8 cellular contexts compared by ENCODE assay signal in genomic region chr6:116100419-116101297, GRCh38. TPM values are rescaled to one million over a fixed set of nuclear protein-coding genes. Genes with fewer than 3 reads are reported as not detected.
DNase-seq lines count a peak whose midpoint lies in the region; ATAC-seq lines count a peak whose summit lies in the region.

Gene NT5DC1 (plus strand): TSS chr6:116100853. CDS start chr6:116100931, 78 bp downstream.

- peak within 1 kb of the TSS; percentile 99 for H3K56ac ChIP-seq in mesendoderm (ENCODE audit: low read length)

- peak within 1 kb of the TSS; percentile 22 for H3K18ac ChIP-seq in mesendoderm (ENCODE audit: low read length)

- H3K4me1 Mint-ChIP-seq in CD8-positive, alpha-beta memory T cell, result peaks cover 45 to 59% (median 57%) of the 10 kb centered on the region in 3 donors

- DNase-seq in CD8-positive, alpha-beta memory T cell, result peak; percentile 75 to 87 (median 81)
- peak; percentile 91 for DNase-seq in NCI-H82 (lab: John Stamatoyannopoulos, UW)
- peak; percentile 94 for DNase-seq in activated CD8-positive, alpha-beta memory T cell treated with anti-CD3 and anti-CD28 coated beads for 24 hours
- DNase-seq in effector memory CD4-positive, alpha-beta T cell, result peak; percentile 60 to 73 (median 70)
- DNase-seq in mesendoderm, result peak; percentile 90
- peak; percentile 71 for DNase-seq in stimulated activated CD8-positive, alpha-beta memory T cell treated with anti-CD3 and anti-CD28 coated beads, Interleukin-15, amount 100 ng/mL, for 24 hours (ENCODE audit: low read depth)

- no peak within 1 kb of the TSS for H4K8ac ChIP-seq in mesendoderm (ENCODE audit: low read depth, low read length)

- H4K5ac ChIP-seq in mesendoderm (ENCODE audit: low read length), result no peak within 1 kb of the TSS

- no peak within 1 kb of the TSS for H2AK5ac ChIP-seq in mesendoderm (ENCODE audit: low read length)

- peak within 1 kb of the TSS; percentile 53 to 97 (median 94) for H3K27ac Mint-ChIP-seq in CD8-positive, alpha-beta memory T cell

- H3K36me3 ChIP-seq in CD8-positive, alpha-beta memory T cell (ENCODE audit: insufficient read depth, low read length), result no peaks in the 10 kb centered on the region
- no peaks in the 10 kb centered on the region for H3K36me3 ChIP-seq in effector memory CD4-positive, alpha-beta T cell (ENCODE audit: control insufficient read depth, insufficient read depth, low read length)
- no peaks in the 10 kb centered on the region for H3K36me3 ChIP-seq in mesendoderm (ENCODE audit: control insufficient read depth, insufficient read depth, low read length)

- H3K9me3 ChIP-seq in CD8-positive, alpha-beta memory T cell (ENCODE audit: low read length), result no peaks in the 10 kb centered on the region
- no peaks in the 10 kb centered on the region for H3K9me3 ChIP-seq in effector memory CD4-positive, alpha-beta T cell (ENCODE audit: control insufficient read depth, low read length)

- ATAC-seq in GM19397 (IDR thresholded peaks at IDR 0.05; ENCODE audit: unreplicated experiment) (peak; percentile 90), HG03565 (IDR thresholded peaks at IDR 0.05; ENCODE audit: unreplicated experiment) (peak; percentile 83)

- peak within 1 kb of the TSS; percentile 92 for H3K9ac ChIP-seq in mesendoderm (ENCODE audit: low read length)

- peak within 1 kb of the TSS; percentile 75 for H3K4me3 ChIP-seq in CD8-positive, alpha-beta memory T cell (ENCODE audit: low read length)
- H3K4me3 ChIP-seq in effector memory CD4-positive, alpha-beta T cell (ENCODE audit: insufficient read depth, low read depth, low read length, poor library complexity, severe bottlenecking), result peak within 1 kb of the TSS; percentile 91
- peak within 1 kb of the TSS; percentile 94 for H3K4me3 ChIP-seq in mesendoderm (ENCODE audit: low read length)

- peaks cover 9 to 19% (median 10%) of the 10 kb centered on the region in 3 donors for H3K36me3 Mint-ChIP-seq in CD8-positive, alpha-beta memory T cell

- CTCF ChIA-PET in CD8-positive, alpha-beta memory T cell (lab: Charles Lee), result interaction anchor here (0.6 to 1.4 kb wide), 4 partner anchors 9 to 90 kb away, joined by 3 to 9 read pairs (median 4); no protein-coding TSS in a partner anchor

- peak within 1 kb of the TSS; percentile 86 for H3K27ac ChIP-seq in CD8-positive, alpha-beta memory T cell (ENCODE audit: low read depth, low read length)
- H3K27ac ChIP-seq in effector memory CD4-positive, alpha-beta T cell (ENCODE audit: insufficient read depth, low read length, poor library complexity, severe bottlenecking), result peak within 1 kb of the TSS; percentile 84
- H3K27ac ChIP-seq in mesendoderm (ENCODE audit: low read depth, low read length), result peak within 1 kb of the TSS; percentile 87

- peak within 1 kb of the TSS; percentile 91 to 98 (median 95) for H3K4me3 Mint-ChIP-seq in CD8-positive, alpha-beta memory T cell

- H3K4me1 ChIP-seq in CD8-positive, alpha-beta memory T cell (ENCODE audit: insufficient read depth, low read length), result peaks cover 28% of the 10 kb centered on the region
- peaks cover 26% of the 10 kb centered on the region for H3K4me1 ChIP-seq in effector memory CD4-positive, alpha-beta T cell (ENCODE audit: control insufficient read depth, insufficient read depth, low read length, poor library complexity, severe bottlenecking)
- no peaks in the 10 kb centered on the region for H3K4me1 ChIP-seq in mesendoderm (ENCODE audit: control insufficient read depth, low read depth, low read length)

- H3K79me1 ChIP-seq in mesendoderm (ENCODE audit: low read length), result peaks cover 21% of the 10 kb centered on the region

- peak within 1 kb of the TSS; percentile 25 for H3K4ac ChIP-seq in mesendoderm (ENCODE audit: low read depth, low read length)

- POLR2A ChIA-PET in CD8-positive, alpha-beta memory T cell (lab: Charles Lee), result interaction anchor here (0.6 to 1.9 kb wide), 10 partner anchors 11 to 1374 kb away, joined by 3 to 15 read pairs (median 4); partner anchors contain the start of genes KPNA5, RWDD1, TSPYL1 and TSPYL4

- H3K79me2 ChIP-seq in mesendoderm (ENCODE audit: control insufficient read depth, insufficient read depth, low read length), result peaks cover 4% of the 10 kb centered on the region

- peaks cover 0 to 9% (median 6%) of the 10 kb centered on the region in 5 donors for H3K9me3 Mint-ChIP-seq in CD8-positive, alpha-beta memory T cell

- H3K27me3 Mint-ChIP-seq in CD8-positive, alpha-beta memory T cell, result peaks cover 0 to 2% of the 10 kb centered on the region in 2 donors

- no peak within 1 kb of the TSS for H2BK15ac ChIP-seq in mesendoderm (replicated peaks; ENCODE audit: low read depth)

- H3K4me2 ChIP-seq in mesendoderm (ENCODE audit: low read length), result peak within 1 kb of the TSS; percentile 86

- H3K23ac ChIP-seq in mesendoderm (ENCODE audit: low read length), result peak within 1 kb of the TSS; percentile 94

- H3K27me3 ChIP-seq in CD8-positive, alpha-beta memory T cell (ENCODE audit: insufficient read depth, low read length, poor library complexity, severe bottlenecking), result no peaks in the 10 kb centered on the region
- no peaks in the 10 kb centered on the region for H3K27me3 ChIP-seq in effector memory CD4-positive, alpha-beta T cell (replicated peaks; ENCODE audit: control insufficient read depth, insufficient read depth, low read length, poor library complexity, severe bottlenecking)
- no peaks in the 10 kb centered on the region for H3K27me3 ChIP-seq in mesendoderm (ENCODE audit: insufficient read depth, low read length, poor library complexity)

- no peak within 1 kb of the TSS for H2BK120ac ChIP-seq in mesendoderm (ENCODE audit: low read depth, low read length)

- WGBS in mesendoderm (ENCODE audit: extremely low coverage, insufficient coverage, low lambda C conversion rate), result no CpG with 5 or more reads among the region's 87 CpGs

- H2BK5ac ChIP-seq in mesendoderm (ENCODE audit: low read length), result peak within 1 kb of the TSS; percentile 66

RNA-seq across cellular contexts. Expression of gene NT5DC1, which starts in this region (rescaled TPM):
- 10 to 100 TPM; 46.3 to 47.6 TPM for total RNA-seq in CD8-positive, alpha-beta memory T cell
- polyA plus RNA-seq in CD8-positive, alpha-beta memory T cell, result 57.1 TPM
- 13.3 TPM for polyA plus RNA-seq in mesendoderm (2013, experiment 1 of 2)
- 13.7 TPM for polyA plus RNA-seq in mesendoderm (2013, experiment 2 of 2)

Comparison
In these comparisons a context has a peak if more than half of its experiments do, and no peak if none do; other contexts are left out.
1. Peak in every context shown above with its lines: DNase-seq, ATAC-seq, H3K4me3 ChIP-seq and H3K27ac ChIP-seq.